Comparison of ENCODE assay signal across 11 cellular contexts in genomic region chr5:175847503-175847902, GRCh38. TPM values are rescaled to one million over a fixed set of nuclear protein-coding genes. Genes with fewer than 3 reads are reported as not detected.
DNase-seq lines count a peak whose midpoint lies in the region; ATAC-seq and TF ChIP-seq lines count a peak whose summit lies in the region.
"Had no signal": no experiment of that assay in that cellular context is flagged by ENCODE, and none has a peak within 500 bp of the region (broad histone marks: within the 10 kb centered on the region; RNA-seq: fewer than 3 reads in every experiment).

No MANE protein-coding gene starts in this region.

- H3K36me3 ChIP-seq in gastroesophageal sphincter, result no peaks in the 10 kb centered on the region
- H3K36me3 ChIP-seq: pancreas had no signal

- peak; percentile 8 for DNase-seq in NCI-H1694 treated with DMSO at 0.1 percent for 48 hours (lab: John Stamatoyannopoulos, UW)
- no peak for DNase-seq in NCI-H1694 (lab: John Stamatoyannopoulos, UW)
- DNase-seq in HT-29 (ENCODE audit: low spot score), result peak; percentile 12
- no peak for DNase-seq in astrocyte of the cerebellum (ENCODE audit: low read depth)
- DNase-seq in naive B cell, result peak; percentile 4
- no peak for DNase-seq in activated naive CD4-positive, alpha-beta T cell treated with Interleukin-2 at 50 U/mL for 16 hours
- DNase-seq: activated effector memory CD4-positive, alpha-beta T cell treated with Interleukin-2 at 50 U/mL for 16 hours; NCI-H526 treated with DMSO at 0.1 percent for 48 hours; pancreas had no signal

- TF ChIP-seq EP300 in gastroesophageal sphincter (IDR thresholded peaks at IDR 0.05), result no peak

- no peaks in the 10 kb centered on the region for H3K4me1 Mint-ChIP-seq in naive B cell

- TF ChIP-seq POLR2A in gastroesophageal sphincter (IDR thresholded peaks at IDR 0.05), result no peak

- no peak for ATAC-seq in naive B cell (ENCODE audit: low read depth in 2 of 2)
- ATAC-seq in HG02885 (IDR thresholded peaks at IDR 0.05; ENCODE audit: poor library complexity, unreplicated experiment), result no peak
- no peak for ATAC-seq in gastroesophageal sphincter
- ATAC-seq: pancreas had no signal

- TF ChIP-seq CTCF in astrocyte of the cerebellum (IDR thresholded peaks at IDR 0.05; ENCODE audit: low read depth, low read length, missing control alignments) (peak; percentile 29), gastroesophageal sphincter (IDR thresholded peaks at IDR 0.05) (no peak)

- H3K27me3 ChIP-seq in gastroesophageal sphincter, result peaks cover 59% of the 10 kb centered on the region
- H3K27me3 ChIP-seq: pancreas had no signal

- no peak overlapping the region for H3K4me3 Mint-ChIP-seq in naive B cell

- H3K9me3 Mint-ChIP-seq in naive B cell, result no peaks in the 10 kb centered on the region

- H3K27ac ChIP-seq in gastroesophageal sphincter, result no peak overlapping the region
- H3K27ac ChIP-seq: pancreas had no signal

- H3K4me3 ChIP-seq in astrocyte of the cerebellum (ENCODE audit: low read depth, low read length) (no peak overlapping the region), gastroesophageal sphincter (no peak overlapping the region)
- H3K4me3 ChIP-seq: pancreas had no signal

- no peaks in the 10 kb centered on the region for H3K4me1 ChIP-seq in gastroesophageal sphincter
- H3K4me1 ChIP-seq: pancreas had no signal

- H3K9me3 ChIP-seq in gastroesophageal sphincter, result no peaks in the 10 kb centered on the region
- H3K9me3 ChIP-seq: pancreas had no signal

- H3K27ac Mint-ChIP-seq in naive B cell, result peak overlapping the region in 1 of 6 donors; percentile 9

- H3K27me3 Mint-ChIP-seq in naive B cell, result peaks cover 15 to 44% (median 40%) of the 10 kb centered on the region in 3 donors

- in situ Hi-C loops in astrocyte of the cerebellum (cut with HindIII; ENCODE audit: low sequenced_read_pairs), result no loop called here

- WGBS in gastroesophageal sphincter (ENCODE audit: low coverage in 1 of 2), 2 donors, result 28 to 41% methylated on average over 3 to 4 of the region's 7 CpGs

- peaks cover 0 to 9% of the 10 kb centered on the region in 2 donors for H3K36me3 Mint-ChIP-seq in naive B cell

RNA-seq across cellular contexts. Expression of gene CPLX2, which starts 23.9 kb away (rescaled TPM):
- total RNA-seq in HT-29 (2014; rRNA removed; shearing (Covaris generic)), result 0.03 TPM in 1 of 2 replicates, not detected in the other
- not detected for polyA plus RNA-seq in naive B cell (ENCODE audit: low read depth in 6 of 6)
- total RNA-seq in gastroesophageal sphincter, result 1 to 10 TPM in 2 of 4 donors, under 1 TPM in 1, not detected in 1; 0.67 to 3.0 (median 2.4) TPM

Comparison
In these comparisons a context has a peak if more than half of its experiments do, and no peak if none do; other contexts are left out.
1. DNase-seq: peak in NCI-H1694 treated with DMSO at 0.1 percent for 48 hours (single experiment), HT-29 (single experiment) and naive B cell (single experiment); none in NCI-H1694 (single experiment), astrocyte of the cerebellum (single experiment) and activated naive CD4-positive, alpha-beta T cell treated with Interleukin-2 at 50 U/mL for 16 hours (single experiment).